In the genomic region with DNA sequence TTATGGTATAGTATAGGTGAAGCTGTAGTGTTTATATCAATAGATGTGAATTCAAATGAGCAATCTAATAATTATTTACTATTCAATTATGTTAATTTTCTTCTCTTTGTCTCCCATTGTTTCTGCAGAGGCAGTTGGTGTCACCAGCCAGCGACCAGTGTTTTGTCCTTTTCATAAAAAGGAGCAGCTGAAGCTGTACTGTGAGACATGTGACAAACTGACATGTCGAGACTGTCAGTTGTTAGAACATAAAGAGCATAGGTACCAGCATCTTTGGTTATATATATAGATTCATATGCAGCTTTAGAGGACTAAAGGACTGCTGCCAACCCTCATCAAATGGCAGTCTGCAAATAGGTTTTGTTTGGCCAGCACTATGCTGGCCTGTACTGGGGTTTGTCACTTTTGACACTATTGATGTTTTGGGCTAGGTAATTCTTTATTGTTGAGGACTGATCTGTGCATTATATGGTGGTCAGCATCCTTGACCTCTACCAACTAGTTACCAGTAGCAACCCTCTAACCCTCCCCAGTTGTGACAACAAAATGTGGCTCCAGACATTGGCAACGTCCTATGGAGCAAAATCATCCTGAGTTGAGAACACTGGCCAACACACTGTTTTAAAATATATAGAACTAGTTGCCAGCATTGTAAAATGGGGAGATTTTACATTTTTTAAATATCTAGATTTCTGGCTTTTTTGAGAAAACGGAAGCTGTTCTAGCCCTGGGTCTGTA, we compare ENCODE assay signal across 25 cellular contexts. TPM values are rescaled to one million over a fixed set of nuclear protein-coding genes. Genes with fewer than 3 reads are reported as not detected.
DNase-seq lines count a peak whose midpoint lies in the region; ATAC-seq and TF ChIP-seq lines count a peak whose summit lies in the region.
"Had no signal": no experiment of that assay in that cellular context is flagged by ENCODE, and none has a peak within 500 bp of the region (broad histone marks: within the 10 kb centered on the region; RNA-seq: fewer than 3 reads in every experiment).

No MANE protein-coding gene starts in this region.

- ATAC-seq in naive thymus-derived CD8-positive, alpha-beta T cell: no peak

- TF ChIP-seq CTCF in cardiac muscle cell (IDR thresholded peaks at IDR 0.05; ENCODE audit: low read depth, low read length): no peak
- no peak for TF ChIP-seq CTCF in right atrium auricular region (IDR thresholded peaks at IDR 0.05)
- no peak for TF ChIP-seq CTCF in dorsolateral prefrontal cortex (IDR thresholded peaks at IDR 0.05 in 54 of 56, conservative IDR thresholded peaks at IDR 0.05 in 2 of 56; ENCODE audit: low read depth in 1 of 56, partially characterized antibody in 56 of 56)
- no peak for TF ChIP-seq CTCF in coronary artery (IDR thresholded peaks at IDR 0.05)

- no peaks in the 10 kb centered on the region for H3K27me3 ChIP-seq in cardiac muscle cell
- no peaks in the 10 kb centered on the region for H3K27me3 ChIP-seq in right atrium auricular region
- H3K27me3 ChIP-seq in dorsolateral prefrontal cortex: no peaks in the 10 kb centered on the region
- H3K27me3 ChIP-seq: BE2C had no signal

- H3K27me3 Mint-ChIP-seq in naive thymus-derived CD8-positive, alpha-beta T cell: no peaks in the 10 kb centered on the region
- H3K27me3 Mint-ChIP-seq: CD8-positive, alpha-beta memory T cell had no signal

- H3K4me1 Mint-ChIP-seq in naive thymus-derived CD8-positive, alpha-beta T cell: peaks cover 0 to 6% (median 3%) of the 10 kb centered on the region in 4 donors
- H3K4me1 Mint-ChIP-seq: CD14-positive monocyte had no signal

- H3K4me1 ChIP-seq in cardiac muscle cell (ENCODE audit: low read depth) (no peaks in the 10 kb centered on the region), right atrium auricular region (no peaks in the 10 kb centered on the region)
- H3K4me1 ChIP-seq: BE2C had no signal

- H3K36me3 Mint-ChIP-seq in naive thymus-derived CD8-positive, alpha-beta T cell: peaks cover 50 to 88% (median 88%) of the 10 kb centered on the region in 3 donors

- intact Hi-C loops in dorsolateral prefrontal cortex (cut with DNase I): no loop called here

- DNase-seq in cardiac muscle cell (ENCODE audit: low read depth in 1 of 2, low spot score in 1 of 2): no peak
- DNase-seq in right atrium auricular region (ENCODE audit: low spot score): no peak
- no peak for DNase-seq in dorsolateral prefrontal cortex
- peak; percentile 11 for DNase-seq in midbrain (lab: John Stamatoyannopoulos, UW)
- peak; percentile 53 for DNase-seq in superior temporal gyrus (ENCODE audit: extremely low spot score)
- no peak for DNase-seq in coronary artery (ENCODE audit: low spot score)
- DNase-seq in NCI-H446 (lab: John Stamatoyannopoulos, UW): no peak
- no peak for DNase-seq in naive thymus-derived CD8-positive, alpha-beta T cell
- DNase-seq: BE2C; Calu3; CD8-positive, alpha-beta memory T cell; DMS79 treated with DMSO at 0.1 percent for 48 hours; GF-D8; H7; Karpas-422; MV-4-11; NCI-H1105; NCI-H1436 treated with DMSO at 0.1 percent for 48 hours; NCI-H187 treated with DMSO at 0.1 percent for 48 hours; NCI-H2107; NCI-H524 treated with DMSO at 0.1 percent for 48 hours; Right ventricle myocardium superior; RPMI8226 had no signal

- H3K4me3 Mint-ChIP-seq in naive thymus-derived CD8-positive, alpha-beta T cell: no peak overlapping the region
- H3K4me3 Mint-ChIP-seq: CD14-positive monocyte; CD8-positive, alpha-beta memory T cell had no signal

- H3K4me3 ChIP-seq in cardiac muscle cell: no peak overlapping the region
- H3K4me3 ChIP-seq in right atrium auricular region: no peak overlapping the region
- H3K4me3 ChIP-seq in dorsolateral prefrontal cortex: peak overlapping the region in 2 of 59 donors; percentile 10 to 28
- no peak overlapping the region for H3K4me3 ChIP-seq in coronary artery

- H3K36me3 ChIP-seq in cardiac muscle cell (peaks cover 72% of the 10 kb centered on the region), right atrium auricular region (peaks cover 22% of the 10 kb centered on the region)

- H3K27ac Mint-ChIP-seq in naive thymus-derived CD8-positive, alpha-beta T cell: peak overlapping the region in 1 of 10 donors; percentile 3

- peaks cover 0 to 28% (median 5%) of the 10 kb centered on the region in 9 donors for H3K9me3 Mint-ChIP-seq in naive thymus-derived CD8-positive, alpha-beta T cell

- POLR2A ChIA-PET in naive thymus-derived CD8-positive, alpha-beta T cell (lab: Charles Lee): no interaction called here

- H3K27ac ChIP-seq in cardiac muscle cell (peak overlapping the region; percentile 43), right atrium auricular region (no peak overlapping the region), dorsolateral prefrontal cortex (peak overlapping the region in 42 of 59 donors; percentile 0 to 81 (median 36)), coronary artery (no peak overlapping the region)
- H3K27ac ChIP-seq: 22Rv1 had no signal

- no peaks in the 10 kb centered on the region for H3K9me3 ChIP-seq in cardiac muscle cell (ENCODE audit: low read depth)
- no peaks in the 10 kb centered on the region for H3K9me3 ChIP-seq in right atrium auricular region
- H3K9me3 ChIP-seq: BE2C had no signal

RNA-seq across cellular contexts. Expression of gene TRIM24, which starts 59.2 kb away (rescaled TPM):
- total RNA-seq in cardiac muscle cell (79.5 and 99.2 TPM in 2 replicates), right atrium auricular region (10 to 100 TPM; 14.2 to 16.4 TPM), dorsolateral prefrontal cortex (10 to 100 TPM; 15.0 to 36.4 (median 22.1) TPM)
- 113 and 130 TPM in 2 replicates for polyA plus RNA-seq in cardiac muscle cell
- total RNA-seq in naive thymus-derived CD8-positive, alpha-beta T cell: 10 to 100 TPM; 21.3 to 24.0 TPM
- polyA plus RNA-seq in naive thymus-derived CD8-positive, alpha-beta T cell: 10 to 100 TPM in 1 of 3 donors, 1 to 10 TPM in 2; 5.8 to 12.2 (median 8.6) TPM

Comparison
In these comparisons a context has a peak if more than half of its experiments do, and no peak if none do; other contexts are left out.
1. H3K27ac ChIP-seq: peak in cardiac muscle cell (single experiment) and dorsolateral prefrontal cortex (42 of 59); none in right atrium auricular region (0 of 2) and coronary artery (0 of 2).
2. DNase-seq: peak in midbrain (single experiment) and superior temporal gyrus (single experiment); none in cardiac muscle cell (0 of 2), right atrium auricular region (single experiment), dorsolateral prefrontal cortex (0 of 10), coronary artery (single experiment), NCI-H446 (0 of 2) and naive thymus-derived CD8-positive, alpha-beta T cell (0 of 10).